8 cellular contexts compared by ENCODE assay signal in the genomic region with DNA sequence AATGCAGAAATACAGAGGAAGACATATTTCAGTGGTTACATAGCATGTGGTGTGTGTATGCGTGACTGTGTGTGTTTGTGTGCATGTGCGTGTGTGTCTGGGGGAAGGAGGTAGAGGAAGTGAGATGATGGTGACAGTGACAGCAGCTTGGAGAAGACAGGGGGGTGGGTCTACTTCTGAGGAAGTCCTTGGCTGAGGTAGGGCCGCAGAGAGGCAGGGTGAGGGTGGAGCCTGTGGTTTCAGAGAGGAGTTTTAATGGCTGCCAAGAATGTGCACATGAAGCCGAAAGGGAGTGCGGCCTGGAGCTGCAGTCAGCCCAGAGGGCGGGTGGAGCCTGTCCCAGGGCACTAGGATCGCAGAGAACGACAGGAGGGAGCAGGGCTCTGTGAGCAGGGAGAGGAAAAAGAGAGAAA. TPM values are rescaled to one million over a fixed set of nuclear protein-coding genes. Genes with fewer than 3 reads are reported as not detected.
DNase-seq lines count a peak whose midpoint lies in the region; ATAC-seq and TF ChIP-seq lines count a peak whose summit lies in the region.

No MANE protein-coding gene starts in this region.

- H3K27ac ChIP-seq in heart left ventricle, result peak overlapping the region in 4 of 12 donors; percentile 9 to 77 (median 23)

- H3K36me3 Mint-ChIP-seq in activated T-helper 17 cell treated with anti-CD3 and anti-CD28 coated beads, Interleukin-2, amount 50 U/mL, for 72 hours (ENCODE audit: low read depth), result no peaks in the 10 kb centered on the region

- no peaks in the 10 kb centered on the region for H3K9me3 Mint-ChIP-seq in activated T-helper 17 cell treated with anti-CD3 and anti-CD28 coated beads, Interleukin-2, amount 50 U/mL, for 72 hours

- H3K4me3 Mint-ChIP-seq in activated T-helper 17 cell treated with anti-CD3 and anti-CD28 coated beads, Interleukin-2, amount 50 U/mL, for 72 hours, result peak overlapping the region; percentile 76

- peak; percentile 66 for TF ChIP-seq POLR2A in GM19099 (IDR thresholded peaks at IDR 0.05; ENCODE audit: extremely low read depth, insufficient read length, low read depth)
- no peak for TF ChIP-seq POLR2A in heart left ventricle (IDR thresholded peaks at IDR 0.05)

- peaks cover 3% of the 10 kb centered on the region for H3K27me3 Mint-ChIP-seq in activated T-helper 17 cell treated with anti-CD3 and anti-CD28 coated beads, Interleukin-2, amount 50 U/mL, for 72 hours

- DNase-seq in AG09319 (ENCODE audit: extremely low read depth, low read depth) (peak; percentile 44), RPMI8226 (peak; percentile 96), heart left ventricle (peak; percentile 64 to 84 (median 70)), NCI-H69 (lab: John Stamatoyannopoulos, UW) (no peak)
- peak; percentile 45 to 63 for DNase-seq in stimulated activated CD4-positive, alpha-beta T cell treated with anti-CD3 and anti-CD28 coated beads, Interleukin-12 subunit alpha, Interleukin-12 subunit beta, amount 100 ng/mL, for 24 hours (ENCODE audit: low read depth in 2 of 2)

- H3K4me1 ChIP-seq in heart left ventricle, result peaks cover 0 to 15% (median 8%) of the 10 kb centered on the region in 12 donors

- peaks cover 0 to 4% (median 0%) of the 10 kb centered on the region in 12 donors for H3K9me3 ChIP-seq in heart left ventricle

- H3K4me3 ChIP-seq in heart left ventricle, result peak overlapping the region in 1 of 12 donors; percentile 23

- intact Hi-C loops in heart left ventricle (cut with DNase I), result no loop called here

- 14 to 24% (median 23%) methylated on average over 8 of the region's 8 CpGs for whole genome bisulfite sequencing in heart left ventricle, 4 donors

- peak overlapping the region; percentile 87 for H3K27ac Mint-ChIP-seq in activated T-helper 17 cell treated with anti-CD3 and anti-CD28 coated beads, Interleukin-2, amount 50 U/mL, for 72 hours

- TF ChIP-seq CTCF in AG09319 (IDR thresholded peaks at IDR 0.05; ENCODE audit: low read depth, low read length) (no peak), heart left ventricle (IDR thresholded peaks at IDR 0.05) (no peak)

- no peaks in the 10 kb centered on the region for H3K36me3 ChIP-seq in heart left ventricle

- H3K27me3 ChIP-seq in heart left ventricle, result no peaks in the 10 kb centered on the region

- peaks cover 8% of the 10 kb centered on the region for H3K4me1 Mint-ChIP-seq in activated T-helper 17 cell treated with anti-CD3 and anti-CD28 coated beads, Interleukin-2, amount 50 U/mL, for 72 hours

- ATAC-seq in HG03175 (IDR thresholded peaks at IDR 0.05; ENCODE audit: unreplicated experiment), result peak; percentile 100
- ATAC-seq in activated T-helper 17 cell treated with anti-CD3 and anti-CD28 coated beads, Interleukin-2, amount 50 U/mL, for 72 hours (replicated peaks), result peak; percentile 100
- peak; percentile 63 to 91 (median 88) for ATAC-seq in heart left ventricle

RNA-seq across cellular contexts. Expression of gene RNF24, which starts 22.7 kb away (rescaled TPM):
- total RNA-seq in activated T-helper 17 cell treated with anti-CD3 and anti-CD28 coated beads, Interleukin-2, amount 50 U/mL, for 72 hours, result 10 to 100 TPM; 20.1 to 47.9 TPM
- 10 to 100 TPM in 2 of 9 donors, 1 to 10 TPM in 7; 4.2 to 15.2 (median 6.4) TPM for total RNA-seq in heart left ventricle
- 1 to 10 TPM; 1.2 to 6.8 TPM for polyA plus RNA-seq in heart left ventricle
